Comparison of ENCODE assay signal across 1 cellular context in genomic region chr20:50496773-50497375, GRCh38.
TF ChIP-seq lines count a peak whose summit lies in the region.

No MANE protein-coding gene starts in this region.

TF ChIP-seq in H1, 55 proteins besides CTCF, POLR2A, EP300 and RAD21:
- TF ChIP-seq HDAC6 (IDR thresholded peaks at IDR 0.05; ENCODE audit: low read depth, low read length): no peak
- no peak for TF ChIP-seq BRCA1 (IDR thresholded peaks at IDR 0.05; ENCODE audit: low read depth, low read length)
- no peak for TF ChIP-seq CTBP2 (IDR thresholded peaks at IDR 0.05; ENCODE audit: borderline replicate concordance, insufficient read depth, insufficient read length, low read length)
- TF ChIP-seq CBX8 (IDR thresholded peaks at IDR 0.05; ENCODE audit: borderline replicate concordance, low read depth, low read length): no peak
- TF ChIP-seq TAF7 (optimal IDR thresholded peaks at IDR 0.05; ENCODE audit: borderline replicate concordance, low read depth, low read length): no peak
- TF ChIP-seq CHD1 (IDR thresholded peaks at IDR 0.05; ENCODE audit: low read depth, low read length): no peak
- no peak for TF ChIP-seq POU5F1 (IDR thresholded peaks at IDR 0.05; ENCODE audit: low read depth, low read length)
- TF ChIP-seq CHD7 (IDR thresholded peaks at IDR 0.05; ENCODE audit: insufficient replicate concordance, low read length): no peak
